In the genomic region with DNA sequence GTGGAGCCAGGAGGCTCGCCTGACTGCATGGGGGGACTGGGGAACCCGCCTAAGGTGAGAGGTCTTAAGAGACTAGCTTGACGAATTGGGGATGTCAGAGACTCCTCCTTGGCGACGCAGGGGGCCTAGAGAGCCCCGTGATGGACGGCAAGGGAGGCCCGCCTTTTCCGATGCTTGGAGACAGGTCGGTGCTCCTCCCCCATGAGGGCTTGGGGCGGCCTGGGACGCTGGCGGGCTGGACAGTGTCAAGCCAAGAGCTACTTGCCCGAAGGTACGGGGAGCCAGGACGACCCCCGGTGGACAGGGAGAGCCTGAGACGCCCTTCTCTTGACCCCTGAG, we compare ENCODE assay signal across 8 cellular contexts. TPM values are rescaled to one million over a fixed set of nuclear protein-coding genes. Genes with fewer than 3 reads are reported as not detected.
DNase-seq lines count a peak whose midpoint lies in the region; ATAC-seq and TF ChIP-seq lines count a peak whose summit lies in the region.

No MANE protein-coding gene starts in this region.

- no peak for TF ChIP-seq POLR2A in thyroid gland (IDR thresholded peaks at IDR 0.05)

- ATAC-seq in HG03439 (IDR thresholded peaks at IDR 0.05; ENCODE audit: unreplicated experiment): peak; percentile 24
- peak; percentile 13 to 44 (median 16) for ATAC-seq in T-cell (replicated peaks in 1 of 4)

- no peak overlapping the region for H3K18ac ChIP-seq in mesendoderm (ENCODE audit: low read length)

- POLR2A ChIA-PET in CD8-positive, alpha-beta memory T cell (lab: Charles Lee): interaction anchor here (1.0 to 2.6 kb wide), 3 partner anchors 19 to 119 kb away, joined by 4 to 10 read pairs (median 4); partner anchors contain the start of genes ALKBH6, POLR2I, THAP8 and WDR62
- POLR2A ChIA-PET in T-cell (lab: Charles Lee): interaction anchor here in 1 of 2 donors (0.6 kb wide), 1 partner anchor 306 kb away, joined by 4 read pairs; no protein-coding TSS in a partner anchor

- H3K56ac ChIP-seq in mesendoderm (ENCODE audit: low read length): peak overlapping the region; percentile 94

- peaks cover 0 to 29% (median 4%) of the 10 kb centered on the region in 3 donors for H3K36me3 Mint-ChIP-seq in CD8-positive, alpha-beta memory T cell
- H3K36me3 Mint-ChIP-seq in T-cell: peaks cover 6% of the 10 kb centered on the region

- H3K27me3 Mint-ChIP-seq in CD8-positive, alpha-beta memory T cell: no peaks in the 10 kb centered on the region
- no peaks in the 10 kb centered on the region for H3K27me3 Mint-ChIP-seq in T-cell

- H2BK5ac ChIP-seq in mesendoderm (ENCODE audit: low read length): no peak overlapping the region

- H3K9me3 Mint-ChIP-seq in CD8-positive, alpha-beta memory T cell: peaks cover 0 to 2% (median 0%) of the 10 kb centered on the region in 5 donors
- H3K9me3 Mint-ChIP-seq in T-cell: no peaks in the 10 kb centered on the region

- H3K36me3 ChIP-seq in CD8-positive, alpha-beta memory T cell (ENCODE audit: insufficient read depth, low read length): no peaks in the 10 kb centered on the region
- no peaks in the 10 kb centered on the region for H3K36me3 ChIP-seq in mesendoderm (ENCODE audit: control insufficient read depth, insufficient read depth, low read length)
- H3K36me3 ChIP-seq in thyroid gland: peaks cover 0 to 3% of the 10 kb centered on the region in 2 donors

- no peak overlapping the region for H4K8ac ChIP-seq in mesendoderm (ENCODE audit: low read depth, low read length)

- H3K23ac ChIP-seq in mesendoderm (ENCODE audit: low read length): no peak overlapping the region

- no peak for TF ChIP-seq CTCF in thyroid gland (IDR thresholded peaks at IDR 0.05)

- no peak overlapping the region for H2BK120ac ChIP-seq in mesendoderm (ENCODE audit: low read depth, low read length)

- H3K79me1 ChIP-seq in mesendoderm (ENCODE audit: low read length): peaks cover 9% of the 10 kb centered on the region

- WGBS in mesendoderm (ENCODE audit: extremely low coverage, insufficient coverage, low lambda C conversion rate): no CpG with 5 or more reads among the region's 18 CpGs
- WGBS in thyroid gland, 2 donors: 0% methylated on average over 9 of the region's 18 CpGs

- H3K4me3 Mint-ChIP-seq in CD8-positive, alpha-beta memory T cell: peak overlapping the region; percentile 87 to 96 (median 89)
- peak overlapping the region; percentile 91 to 95 (median 94) for H3K4me3 Mint-ChIP-seq in T-cell

- no peak overlapping the region for H3K4ac ChIP-seq in mesendoderm (ENCODE audit: low read depth, low read length)

- H3K4me3 ChIP-seq in CD8-positive, alpha-beta memory T cell (ENCODE audit: low read length): peak overlapping the region; percentile 87
- H3K4me3 ChIP-seq in mesendoderm (ENCODE audit: low read length) (peak overlapping the region; percentile 88), thyroid gland (replicated peaks in 1 of 3) (peak overlapping the region; percentile 51 to 90 (median 85))

- H3K4me1 ChIP-seq in CD8-positive, alpha-beta memory T cell (ENCODE audit: insufficient read depth, low read length): peaks cover 22% of the 10 kb centered on the region
- H3K4me1 ChIP-seq in mesendoderm (ENCODE audit: control insufficient read depth, low read depth, low read length): peaks cover 2% of the 10 kb centered on the region
- peaks cover 16 to 39% of the 10 kb centered on the region in 2 donors for H3K4me1 ChIP-seq in thyroid gland

- intact Hi-C loops in thyroid gland (cut with DNase I): no loop called here

- H3K27ac Mint-ChIP-seq in CD8-positive, alpha-beta memory T cell: peak overlapping the region; percentile 72 to 98 (median 88)
- H3K27ac Mint-ChIP-seq in T-cell: peak overlapping the region; percentile 72 to 74

- H3K9me3 ChIP-seq in CD8-positive, alpha-beta memory T cell (ENCODE audit: low read length): no peaks in the 10 kb centered on the region
- H3K9me3 ChIP-seq in thyroid gland: no peaks in the 10 kb centered on the region

- H3K9ac ChIP-seq in mesendoderm (ENCODE audit: low read length): peak overlapping the region; percentile 86

- CTCF ChIA-PET in CD8-positive, alpha-beta memory T cell (lab: Charles Lee): interaction anchor here (1.0 to 1.7 kb wide), 4 partner anchors 11 to 141 kb away, joined by 3 to 6 read pairs (median 4); no protein-coding TSS in a partner anchor
- CTCF ChIA-PET in T-cell (lab: Charles Lee): interaction anchor here in 1 of 2 donors (0.6 to 1.4 kb wide), 3 partner anchors 18 to 175 kb away, joined by 3 to 5 read pairs (median 4); partner anchors contain the start of gene ALKBH6

- H3K4me2 ChIP-seq in mesendoderm (ENCODE audit: low read length): peak overlapping the region; percentile 85

- H3K27me3 ChIP-seq in CD8-positive, alpha-beta memory T cell (ENCODE audit: insufficient read depth, low read length, poor library complexity, severe bottlenecking): no peaks in the 10 kb centered on the region
- H3K27me3 ChIP-seq in mesendoderm (ENCODE audit: insufficient read depth, low read length, poor library complexity): no peaks in the 10 kb centered on the region
- no peaks in the 10 kb centered on the region for H3K27me3 ChIP-seq in thyroid gland

- no peak overlapping the region for H4K5ac ChIP-seq in mesendoderm (ENCODE audit: low read length)

- peaks cover 34 to 46% (median 41%) of the 10 kb centered on the region in 3 donors for H3K4me1 Mint-ChIP-seq in CD8-positive, alpha-beta memory T cell
- H3K4me1 Mint-ChIP-seq in T-cell: peaks cover 34 to 40% (median 40%) of the 10 kb centered on the region in 3 donors

- peak in 3 of 5 donors; percentile 16 to 62 (median 20) for DNase-seq in CD8-positive, alpha-beta memory T cell
- DNase-seq in GM19238 (ENCODE audit: insufficient read length, low spot score) (peak; percentile 78), T-cell (peak in 22 of 34 experiments; percentile 11 to 32 (median 20)), ecto neural progenitor cell (ENCODE audit: low spot score) (peak; percentile 74), mesendoderm (peak; percentile 82), thyroid gland (peak; percentile 70 to 75), globus pallidus (ENCODE audit: low spot score) (no peak)

- H2AK5ac ChIP-seq in mesendoderm (ENCODE audit: low read length): no peak overlapping the region

- H2BK15ac ChIP-seq in mesendoderm (replicated peaks; ENCODE audit: low read depth): no peak overlapping the region

- H3K79me2 ChIP-seq in mesendoderm (ENCODE audit: control insufficient read depth, insufficient read depth, low read length): peaks cover 6% of the 10 kb centered on the region

- peak overlapping the region; percentile 72 for H3K27ac ChIP-seq in CD8-positive, alpha-beta memory T cell (ENCODE audit: low read depth, low read length)
- no peak overlapping the region for H3K27ac ChIP-seq in mesendoderm (ENCODE audit: low read depth, low read length)
- H3K27ac ChIP-seq in thyroid gland: peak overlapping the region; percentile 24 to 68 (median 48)

RNA-seq across cellular contexts. Expression of gene SDHAF1, which starts 0.6 kb away (rescaled TPM):
- 10 to 100 TPM; 21.0 to 21.9 TPM for total RNA-seq in CD8-positive, alpha-beta memory T cell
- polyA plus RNA-seq in CD8-positive, alpha-beta memory T cell: 54.2 TPM
- total RNA-seq in T-cell (10 to 100 TPM; 10.2 to 30.5 (median 27.3) TPM), thyroid gland (10 to 100 TPM; 51.4 to 96.8 (median 66.7) TPM)
- polyA plus RNA-seq in mesendoderm (2013, experiment 1 of 2): 13.9 TPM
- polyA plus RNA-seq in mesendoderm (2013, experiment 2 of 2): 14.6 TPM

RNA-seq across cellular contexts. Expression of gene SYNE4, which starts 13.0 kb away (rescaled TPM):
- 1 to 10 TPM; 1.2 to 1.9 TPM for total RNA-seq in CD8-positive, alpha-beta memory T cell
- polyA plus RNA-seq in CD8-positive, alpha-beta memory T cell: not detected
- total RNA-seq in T-cell (1 to 10 TPM; 3.2 to 4.4 (median 3.7) TPM), thyroid gland (10 to 100 TPM in 3 of 4 donors, 1 to 10 TPM in 1; 9.7 to 15.4 (median 12.6) TPM)
- polyA plus RNA-seq in mesendoderm (2013, experiment 1 of 2): 19.1 TPM
- polyA plus RNA-seq in mesendoderm (2013, experiment 2 of 2): 19.3 TPM

RNA-seq across cellular contexts. Expression of gene ALKBH6, which starts 18.4 kb away (rescaled TPM):
- 10 to 100 TPM; 37.2 to 41.3 TPM for total RNA-seq in CD8-positive, alpha-beta memory T cell
- polyA plus RNA-seq in CD8-positive, alpha-beta memory T cell: 21.2 TPM
- total RNA-seq in T-cell (10 to 100 TPM; 42.6 to 61.4 (median 51.2) TPM), thyroid gland (10 to 100 TPM; 15.4 to 60.9 (median 32.0) TPM)
- 25.6 TPM for polyA plus RNA-seq in mesendoderm (2013, experiment 1 of 2)
- polyA plus RNA-seq in mesendoderm (2013, experiment 2 of 2): 23.7 TPM

RNA-seq across cellular contexts. Expression of gene CLIP3, which starts 37.0 kb away (rescaled TPM):
- total RNA-seq in CD8-positive, alpha-beta memory T cell: under 1 TPM; 0.29 to 0.33 TPM
- 0.39 TPM for polyA plus RNA-seq in CD8-positive, alpha-beta memory T cell
- total RNA-seq in T-cell (1 to 10 TPM; 1.4 to 6.2 (median 2.6) TPM), thyroid gland (1 to 10 TPM; 1.9 to 3.8 (median 2.9) TPM)
- polyA plus RNA-seq in mesendoderm (2013, experiment 1 of 2): 6.4 TPM
- polyA plus RNA-seq in mesendoderm (2013, experiment 2 of 2): 6.7 TPM

RNA-seq across cellular contexts. Expression of gene THAP8, which starts 58.5 kb away (rescaled TPM):
- 1 to 10 TPM; 1.3 to 1.9 TPM for total RNA-seq in CD8-positive, alpha-beta memory T cell
- polyA plus RNA-seq in CD8-positive, alpha-beta memory T cell: 8.5 TPM
- total RNA-seq in T-cell (1 to 10 TPM; 2.6 to 8.0 (median 4.7) TPM), thyroid gland (10 to 100 TPM in 2 of 4 donors, 1 to 10 TPM in 2; 5.0 to 14.2 (median 10.1) TPM)
- polyA plus RNA-seq in mesendoderm (2013, experiment 1 of 2): 2.2 TPM
- 2.1 TPM for polyA plus RNA-seq in mesendoderm (2013, experiment 2 of 2)
